ENCODE assay signal across 1 cellular context in genomic region chr19:11435833-11436313, GRCh38.
TF ChIP-seq lines count a peak whose summit lies in the region.

No MANE protein-coding gene starts in this region.

TF ChIP-seq in A549, 52 proteins besides CTCF, POLR2A, EP300 and RAD21 (continued from another document):
- no peak for TF ChIP-seq ELK1 (IDR thresholded peaks at IDR 0.05; ENCODE audit: low read depth, low read length)
- no peak for TF ChIP-seq HMGXB4 (CRISPR knock-in tag; IDR thresholded peaks at IDR 0.05; ENCODE audit: borderline replicate concordance)
- no peak for TF ChIP-seq FOSL2 (IDR thresholded peaks at IDR 0.05)
- TF ChIP-seq FOSL2 (CRISPR knock-in tag; IDR thresholded peaks at IDR 0.05) = no peak
- TF ChIP-seq RNF2 (IDR thresholded peaks at IDR 0.05; ENCODE audit: borderline replicate concordance, low read depth) = no peak
- TF ChIP-seq HEYL (CRISPR knock-in tag; IDR thresholded peaks at IDR 0.05) = no peak
- TF ChIP-seq ZNF302 (CRISPR knock-in tag; IDR thresholded peaks at IDR 0.05) = no peak
- TF ChIP-seq HOXB13 (CRISPR knock-in tag; IDR thresholded peaks at IDR 0.05; ENCODE audit: low read depth) = no peak
- no peak for TF ChIP-seq FOXS1 (CRISPR knock-in tag; IDR thresholded peaks at IDR 0.05)
